15 cellular contexts compared by ENCODE assay signal in genomic region chr11:2562181-2562581, GRCh38.
DNase-seq lines count a peak whose midpoint lies in the region; ATAC-seq and TF ChIP-seq lines count a peak whose summit lies in the region.
"Had no signal": no experiment of that assay in that cellular context is flagged by ENCODE, and none has a peak within 500 bp of the region (broad histone marks: within the 10 kb centered on the region; RNA-seq: fewer than 3 reads in every experiment).

No MANE protein-coding gene starts in this region.

- peak in 10 of 56 donors; percentile 9 to 39 (median 29) for TF ChIP-seq CTCF in dorsolateral prefrontal cortex (IDR thresholded peaks at IDR 0.05 in 54 of 56, conservative IDR thresholded peaks at IDR 0.05 in 2 of 56; ENCODE audit: low read depth in 1 of 56, partially characterized antibody in 56 of 56)
- TF ChIP-seq CTCF in left lung (IDR thresholded peaks at IDR 0.05), result no peak
- TF ChIP-seq CTCF in uterus (IDR thresholded peaks at IDR 0.05), result no peak

- H3K27me3 ChIP-seq in dorsolateral prefrontal cortex (peaks cover 0 to 3% (median 0%) of the 10 kb centered on the region in 45 donors), left lung (no peaks in the 10 kb centered on the region), uterus (no peaks in the 10 kb centered on the region)

- H3K9me3 ChIP-seq in left lung (peaks cover 0 to 4% of the 10 kb centered on the region in 2 donors), uterus (no peaks in the 10 kb centered on the region)

- DNase-seq in COLO668 (lab: John Stamatoyannopoulos, UW; ENCODE audit: unreplicated experiment) (peak; percentile 13), dorsolateral prefrontal cortex (peak; percentile 20 to 95 (median 92)), left lung (peak; percentile 24 to 72), retina (peak; percentile 59), kidney glomerular epithelial cell (lab: John Stamatoyannopoulos, UW) (no peak), RKO (ENCODE audit: low spot score) (no peak), uterus (no peak)
- DNase-seq: activated CD8-positive, alpha-beta memory T cell treated with anti-CD3 and anti-CD28 coated beads, Interleukin-2, amount 50 U/mL, for 48 hours; DMS79; Karpas-422; NCI-H2029 treated with DMSO at 0.1 percent for 48 hours; NCI-H82; stimulated activated CD4-positive, alpha-beta T cell treated with anti-CD3 and anti-CD28 coated beads, Interleukin-2, amount 100 ng/mL, for 24 hours had no signal

- no peak for TF ChIP-seq POLR2A in uterus (IDR thresholded peaks at IDR 0.05)

- H3K4me3 ChIP-seq in dorsolateral prefrontal cortex, result no peak overlapping the region
- no peak overlapping the region for H3K4me3 ChIP-seq in left lung
- no peak overlapping the region for H3K4me3 ChIP-seq in uterus

- intact Hi-C loops in dorsolateral prefrontal cortex (cut with DNase I) (loop anchor here (10.0 kb wide), 2 partner anchors 163 to 323 kb away; partner anchors contain the start of gene CDKN1C (in 1 of the 2)), left lung (cut with DNase I) (no loop called here), uterus (cut with DNase I; ENCODE audit: low total_unique reads) (no loop called here)

- H3K36me3 ChIP-seq in left lung, result no peaks in the 10 kb centered on the region
- no peaks in the 10 kb centered on the region for H3K36me3 ChIP-seq in uterus

- ATAC-seq in left lung, result no peak
- ATAC-seq in GM21390 (IDR thresholded peaks at IDR 0.05; ENCODE audit: unreplicated experiment), result no peak

- peak overlapping the region in 20 of 59 donors; percentile 10 to 76 (median 52) for H3K27ac ChIP-seq in dorsolateral prefrontal cortex
- H3K27ac ChIP-seq in left lung, result no peak overlapping the region
- no peak overlapping the region for H3K27ac ChIP-seq in uterus
- H3K27ac ChIP-seq: VCaP had no signal

- peaks cover 0 to 3% of the 10 kb centered on the region in 2 donors for H3K4me1 ChIP-seq in left lung
- H3K4me1 ChIP-seq in uterus, result no peaks in the 10 kb centered on the region

Comparison
In these comparisons a context has a peak if more than half of its experiments do, and no peak if none do; other contexts are left out.
1. DNase-seq: peak in COLO668 (single experiment), dorsolateral prefrontal cortex (10 of 10), left lung (2 of 2) and retina (single experiment); none in kidney glomerular epithelial cell (single experiment), RKO (single experiment) and uterus (0 of 2).
2. intact Hi-C loops: an anchor here in dorsolateral prefrontal cortex (10.0 kb wide); none called in left lung and uterus.